Comparison of ENCODE assay signal across 7 cellular contexts in genomic region chrX:72573158-72573511, GRCh38. TPM values are rescaled to one million over a fixed set of nuclear protein-coding genes. Genes with fewer than 3 reads are reported as not detected.
DNase-seq lines count a peak whose midpoint lies in the region; ATAC-seq and TF ChIP-seq lines count a peak whose summit lies in the region.

No MANE protein-coding gene starts in this region.

- no peaks in the 10 kb centered on the region for H3K27me3 ChIP-seq in ascending aorta
- no peaks in the 10 kb centered on the region for H3K27me3 ChIP-seq in mononuclear cell (ENCODE audit: insufficient read depth, low read length)

- in situ Hi-C loops in G401 (cut with HindIII; ENCODE audit: low sequenced_read_pairs) = no loop called here

- H3K36me3 ChIP-seq in ascending aorta = peaks cover 0 to 4% of the 10 kb centered on the region in 2 donors

- ATAC-seq in GM19395 (IDR thresholded peaks at IDR 0.05; ENCODE audit: unreplicated experiment) = peak; percentile 42
- ATAC-seq in HG03108 (IDR thresholded peaks at IDR 0.05; ENCODE audit: unreplicated experiment) = peak; percentile 18

- H3K4me1 ChIP-seq in ascending aorta = no peaks in the 10 kb centered on the region
- H3K4me1 ChIP-seq in mononuclear cell (ENCODE audit: insufficient read depth, low read length) = peaks cover 8% of the 10 kb centered on the region

- H3K4me3 ChIP-seq in ascending aorta (peak overlapping the region; percentile 56 to 71), mononuclear cell (ENCODE audit: low read length) (peak overlapping the region; percentile 65)

- intact Hi-C loops in ascending aorta (cut with DNase I) = no loop called here

- no peak for TF ChIP-seq CTCF in ascending aorta (IDR thresholded peaks at IDR 0.05)

- peak overlapping the region in 1 of 2 donors; percentile 61 for H3K27ac ChIP-seq in ascending aorta

- no peaks in the 10 kb centered on the region for H3K9me3 ChIP-seq in ascending aorta
- no peaks in the 10 kb centered on the region for H3K9me3 ChIP-seq in mononuclear cell (ENCODE audit: low read depth, low read length)

- DNase-seq in ascending aorta (ENCODE audit: low spot score in 2 of 2) (no peak), EL (no peak), NCI-H187 (lab: John Stamatoyannopoulos, UW) (no peak), G401 (ENCODE audit: low spot score) (no peak)

RNA-seq across cellular contexts. Expression of gene HDAC8, which starts 0.5 kb away (rescaled TPM):
- total RNA-seq in ascending aorta (41.1 TPM), mononuclear cell (6.7 TPM)
- 23.3 and 47.9 TPM in 2 replicates for total RNA-seq in G401 (2014; rRNA removed; shearing (Covaris generic))
